Comparison of ENCODE assay signal across 23 cellular contexts in genomic region chr11:60121259-60121658, GRCh38. TPM values are rescaled to one million over a fixed set of nuclear protein-coding genes. Genes with fewer than 3 reads are reported as not detected.
DNase-seq lines count a peak whose midpoint lies in the region; ATAC-seq, FAIRE-seq and TF ChIP-seq lines count a peak whose summit lies in the region.
"Had no signal": no experiment of that assay in that cellular context is flagged by ENCODE, and none has a peak within 500 bp of the region (broad histone marks: within the 10 kb centered on the region; RNA-seq: fewer than 3 reads in every experiment).

No MANE protein-coding gene starts in this region.

- H3K36me3 ChIP-seq in Peyer's patch, result no peaks in the 10 kb centered on the region
- no peaks in the 10 kb centered on the region for H3K36me3 ChIP-seq in small intestine (ENCODE audit: control insufficient read depth in 2 of 2, insufficient read depth in 2 of 2, low read length in 2 of 2)
- no peaks in the 10 kb centered on the region for H3K36me3 ChIP-seq in brain microvascular endothelial cell (replicated peaks)
- H3K36me3 ChIP-seq: BE2C had no signal

- H3K27ac ChIP-seq in Peyer's patch (no peak overlapping the region), small intestine (ENCODE audit: low read depth in 1 of 2, low read length in 1 of 2) (no peak overlapping the region), brain microvascular endothelial cell (no peak overlapping the region)
- H3K27ac ChIP-seq: 22Rv1 had no signal

- H3K27ac Mint-ChIP-seq in stimulated activated effector memory CD8-positive, alpha-beta T cell treated with anti-CD3 and anti-CD28 coated beads, Interleukin-12 subunit alpha, Interleukin-12 subunit beta, amount 100 ng/mL, for 72 hours, result no peak overlapping the region
- H3K27ac Mint-ChIP-seq in CD14-positive monocyte, result peak overlapping the region in 1 of 7 donors; percentile 35
- H3K27ac Mint-ChIP-seq: activated CD8-positive, alpha-beta memory T cell treated with anti-CD3 and anti-CD28 coated beads, Interleukin-2, amount 10 ng/mL, durations not matched to agents 7 days and 5 days; naive thymus-derived CD8-positive, alpha-beta T cell; progenitor cell of endocrine pancreas; T-helper 17 cell had no signal

- H3K4me3 Mint-ChIP-seq in stimulated activated effector memory CD8-positive, alpha-beta T cell treated with anti-CD3 and anti-CD28 coated beads, Interleukin-12 subunit alpha, Interleukin-12 subunit beta, amount 100 ng/mL, for 72 hours, result no peak overlapping the region
- H3K4me3 Mint-ChIP-seq in CD14-positive monocyte, result no peak overlapping the region
- H3K4me3 Mint-ChIP-seq: activated CD8-positive, alpha-beta memory T cell treated with anti-CD3 and anti-CD28 coated beads, Interleukin-2, amount 10 ng/mL, durations not matched to agents 7 days and 5 days; central memory CD8-positive, alpha-beta T cell; naive thymus-derived CD8-positive, alpha-beta T cell; T-helper 17 cell had no signal

- ATAC-seq in stimulated activated effector memory CD8-positive, alpha-beta T cell treated with anti-CD3 and anti-CD28 coated beads, Interleukin-12 subunit alpha, Interleukin-12 subunit beta, amount 100 ng/mL, for 72 hours, result no peak
- ATAC-seq: activated CD8-positive, alpha-beta memory T cell treated with anti-CD3 and anti-CD28 coated beads, Interleukin-2, amount 10 ng/mL, durations not matched to agents 7 days and 5 days; naive thymus-derived CD8-positive, alpha-beta T cell; T-helper 17 cell had no signal

- peaks cover 0 to 2% (median 0%) of the 10 kb centered on the region in 3 donors for H3K27me3 Mint-ChIP-seq in CD14-positive monocyte (ENCODE audit: low read depth in 3 of 3)
- H3K27me3 Mint-ChIP-seq: progenitor cell of endocrine pancreas had no signal

- DNase-seq in DMS153 (lab: John Stamatoyannopoulos, UW) (peak; percentile 24), DMS153 treated with DMSO at 0.1 percent for 48 hours (lab: John Stamatoyannopoulos, UW; ENCODE audit: unreplicated experiment) (no peak), Peyer's patch (peak in 2 of 3 donors; percentile 55 to 61), epithelial cell of esophagus (ENCODE audit: low read depth) (peak; percentile 27), small intestine (peak; percentile 69), CD14-positive monocyte (ENCODE audit: low spot score) (no peak), brain microvascular endothelial cell (no peak)
- no peak for DNase-seq in stimulated activated effector memory CD8-positive, alpha-beta T cell treated with anti-CD3 and anti-CD28 coated beads, Interleukin-12 subunit alpha, Interleukin-12 subunit beta, amount 100 ng/mL, for 72 hours (ENCODE audit: low spot score in 2 of 2)
- DNase-seq: activated CD4-positive, alpha-beta T cell treated with anti-CD3 and anti-CD28 coated beads for 1 hour; activated CD8-positive, alpha-beta memory T cell treated with anti-CD3 and anti-CD28 coated beads, Interleukin-2, amount 10 ng/mL, durations not matched to agents 7 days and 5 days; BE2C; effector CD4-positive, alpha-beta T cell; naive thymus-derived CD8-positive, alpha-beta T cell; NCI-H187 treated with DMSO at 0.1 percent for 48 hours; NCI-H226; SIG-M5; stimulated activated CD8-positive, alpha-beta memory T cell treated with anti-CD3 and anti-CD28 coated beads, Interleukin-4, amount 100 ng/mL, for 48 hours; T-helper 17 cell had no signal

- 32 to 54% (median 53%) methylated on average over 2 of the region's 2 CpGs for WGBS in small intestine, 3 donors

- no peaks in the 10 kb centered on the region for H3K9me3 ChIP-seq in Peyer's patch
- no peaks in the 10 kb centered on the region for H3K9me3 ChIP-seq in small intestine (ENCODE audit: control insufficient read depth, low read depth)
- H3K9me3 ChIP-seq: BE2C had no signal

- no peak for FAIRE-seq in small intestine (lab: Jason Lieb, UNC)

- TF ChIP-seq CTCF in Peyer's patch (IDR thresholded peaks at IDR 0.05) (no peak), epithelial cell of esophagus (IDR thresholded peaks at IDR 0.05; ENCODE audit: insufficient read depth, low read depth, low read length, missing control alignments) (no peak), CD14-positive monocyte (IDR thresholded peaks at IDR 0.05) (no peak), brain microvascular endothelial cell (IDR thresholded peaks at IDR 0.05; ENCODE audit: low read depth, low read length, missing control alignments) (no peak)

- no peaks in the 10 kb centered on the region for H3K9me3 Mint-ChIP-seq in stimulated activated effector memory CD8-positive, alpha-beta T cell treated with anti-CD3 and anti-CD28 coated beads, Interleukin-12 subunit alpha, Interleukin-12 subunit beta, amount 100 ng/mL, for 72 hours
- peaks cover 0 to 13% (median 0%) of the 10 kb centered on the region in 7 donors for H3K9me3 Mint-ChIP-seq in CD14-positive monocyte
- H3K9me3 Mint-ChIP-seq: central memory CD8-positive, alpha-beta T cell; naive thymus-derived CD8-positive, alpha-beta T cell had no signal

- no peaks in the 10 kb centered on the region for H3K36me3 Mint-ChIP-seq in stimulated activated effector memory CD8-positive, alpha-beta T cell treated with anti-CD3 and anti-CD28 coated beads, Interleukin-12 subunit alpha, Interleukin-12 subunit beta, amount 100 ng/mL, for 72 hours
- H3K36me3 Mint-ChIP-seq in CD14-positive monocyte, result peaks cover 0 to 4% of the 10 kb centered on the region in 2 donors
- H3K36me3 Mint-ChIP-seq: activated CD8-positive, alpha-beta memory T cell treated with anti-CD3 and anti-CD28 coated beads, Interleukin-2, amount 10 ng/mL, durations not matched to agents 7 days and 5 days; naive thymus-derived CD8-positive, alpha-beta T cell had no signal

- H3K4me3 ChIP-seq in Peyer's patch (no peak overlapping the region), epithelial cell of esophagus (ENCODE audit: low read length) (no peak overlapping the region), small intestine (ENCODE audit: low read depth in 1 of 2, low read length in 2 of 2) (no peak overlapping the region), brain microvascular endothelial cell (ENCODE audit: low read depth, low read length) (no peak overlapping the region)

- H3K4me1 ChIP-seq in Peyer's patch (no peaks in the 10 kb centered on the region), small intestine (ENCODE audit: control insufficient read depth in 2 of 2, insufficient read depth in 1 of 2, low read depth in 1 of 2, low read length in 1 of 2) (peaks cover 2 to 3% of the 10 kb centered on the region in 2 donors)
- H3K4me1 ChIP-seq: BE2C had no signal

- H3K4me1 Mint-ChIP-seq in stimulated activated effector memory CD8-positive, alpha-beta T cell treated with anti-CD3 and anti-CD28 coated beads, Interleukin-12 subunit alpha, Interleukin-12 subunit beta, amount 100 ng/mL, for 72 hours, result no peaks in the 10 kb centered on the region
- peaks cover 42% of the 10 kb centered on the region for H3K4me1 Mint-ChIP-seq in CD14-positive monocyte
- H3K4me1 Mint-ChIP-seq: activated CD8-positive, alpha-beta memory T cell treated with anti-CD3 and anti-CD28 coated beads, Interleukin-2, amount 10 ng/mL, durations not matched to agents 7 days and 5 days; central memory CD8-positive, alpha-beta T cell; T-helper 17 cell had no signal

- H3K27me3 ChIP-seq in Peyer's patch (no peaks in the 10 kb centered on the region), small intestine (ENCODE audit: control insufficient read depth in 2 of 2, insufficient read depth in 2 of 2, low read length in 2 of 2) (no peaks in the 10 kb centered on the region), brain microvascular endothelial cell (replicated peaks) (no peaks in the 10 kb centered on the region)
- H3K27me3 ChIP-seq: BE2C had no signal

- no peak for TF ChIP-seq POLR2A in Peyer's patch (IDR thresholded peaks at IDR 0.05)

- intact Hi-C loops in CD14-positive monocyte (cut with micrococcal nuclease), result no loop called here

- in situ Hi-C loops in brain microvascular endothelial cell (cut with HindIII; ENCODE audit: low pct_ligation_motif_present, low sequenced_read_pairs), result no loop called here

RNA-seq across cellular contexts. Expression of gene MS4A2, which starts 32.8 kb away (rescaled TPM):
- 1 to 10 TPM in 2 of 4 donors, under 1 TPM in 1, not detected in 1; 0.80 to 3.3 (median 1.0) TPM for total RNA-seq in Peyer's patch
- polyA plus RNA-seq in small intestine, result under 1 TPM in 2 of 3 donors, not detected in 1; 0.45 to 0.81 TPM
- under 1 TPM; 0.19 to 0.26 TPM for polyA plus RNA-seq in CD14-positive monocyte
- total RNA-seq: activated CD8-positive, alpha-beta memory T cell treated with anti-CD3 and anti-CD28 coated beads, Interleukin-2, amount 10 ng/mL, durations not matched to agents 7 days and 5 days; fibroblast of lung; lung microvascular endothelial cell; naive thymus-derived CD8-positive, alpha-beta T cell; progenitor cell of endocrine pancreas had no signal
- polyA plus RNA-seq: fibroblast of lung; naive thymus-derived CD8-positive, alpha-beta T cell had no signal

Comparison
In these comparisons a context has a peak if more than half of its experiments do, and no peak if none do; other contexts are left out.
1. DNase-seq: peak in DMS153 (single experiment), Peyer's patch (2 of 3), epithelial cell of esophagus (single experiment) and small intestine (single experiment); none in DMS153 treated with DMSO at 0.1 percent for 48 hours (single experiment), stimulated activated effector memory CD8-positive, alpha-beta T cell treated with anti-CD3 and anti-CD28 coated beads, Interleukin-12 subunit alpha, Interleukin-12 subunit beta, amount 100 ng/mL, for 72 hours (0 of 2), CD14-positive monocyte (single experiment) and brain microvascular endothelial cell (single experiment).